18 cellular contexts compared by ENCODE assay signal in genomic region chr1:162293293-162293692, GRCh38.
DNase-seq lines count a peak whose midpoint lies in the region; ATAC-seq, FAIRE-seq and TF ChIP-seq lines count a peak whose summit lies in the region.
"Had no signal": no experiment of that assay in that cellular context is flagged by ENCODE, and none has a peak within 500 bp of the region (broad histone marks: within the 10 kb centered on the region; RNA-seq: fewer than 3 reads in every experiment).

No MANE protein-coding gene starts in this region.

- no peak for ATAC-seq in HG03039 (IDR thresholded peaks at IDR 0.05; ENCODE audit: unreplicated experiment)

- no peaks in the 10 kb centered on the region for H3K9me3 ChIP-seq in A673 (ENCODE audit: low read depth, low read length, poor library complexity, severe bottlenecking)
- H3K9me3 ChIP-seq in kidney (ENCODE audit: control insufficient read depth in 1 of 2, low read length in 2 of 2): no peaks in the 10 kb centered on the region
- H3K9me3 ChIP-seq: BE2C had no signal

- H3K27me3 ChIP-seq in A673 (replicated peaks; ENCODE audit: insufficient read depth, low read depth, low read length, poor library complexity): no peaks in the 10 kb centered on the region
- H3K27me3 ChIP-seq: BE2C had no signal

- peak; percentile 64 for FAIRE-seq in GM19239 (lab: Jason Lieb, UNC)
- FAIRE-seq in kidney (lab: Jason Lieb, UNC): no peak
- FAIRE-seq: H1 had no signal

- H3K27me3 Mint-ChIP-seq in endothelial cell (ENCODE audit: unreplicated experiment): peaks cover 2% of the 10 kb centered on the region
- H3K27me3 Mint-ChIP-seq in activated T-helper 1 cell treated with anti-CD3 and anti-CD28 coated beads, Interleukin-12 subunit alpha, Interleukin-12 subunit beta, Interleukin-2, Interleukin-4 antibody, amounts not matched to agents 30 ng/mL and 10 ng/mL and 1 ng/mL, durations not matched to agents 14 hours and 24 hours and 36 hours (ENCODE audit: insufficient read depth): peaks cover 2% of the 10 kb centered on the region

- H3K4me1 ChIP-seq in A673 (ENCODE audit: insufficient read depth, low read length, poor library complexity, severe bottlenecking) (peaks cover 74% of the 10 kb centered on the region), kidney (ENCODE audit: control insufficient read depth in 1 of 2, insufficient read depth in 1 of 2, low read depth in 1 of 2, low read length in 2 of 2) (peaks cover 0 to 6% of the 10 kb centered on the region in 2 donors)
- H3K4me1 ChIP-seq: BE2C had no signal

- intact Hi-C loops in A673 (cut with micrococcal nuclease; ENCODE audit: unreplicated experiment) (loop anchor here (10.0 kb wide), 1 partner anchor 212 kb away; no protein-coding TSS in a partner anchor), kidney (cut with DNase I) (no loop called here)
- intact Hi-C loops in activated T-helper 1 cell treated with anti-CD3 and anti-CD28 coated beads, Interleukin-12 subunit alpha, Interleukin-12 subunit beta, Interleukin-2, Interleukin-4 antibody, amounts not matched to agents 30 ng/mL and 10 ng/mL and 1 ng/mL, durations not matched to agents 14 hours and 24 hours and 36 hours (cut with micrococcal nuclease): no loop called here

- POLR2A ChIA-PET in A673 (lab: Charles Lee; ENCODE audit: low non-redundant PET): no interaction called here

- BruUV-seq in A673 (replicated peaks; lab: Mats Ljungman, UMichigan): no TSS peak

- CTCF ChIA-PET in A673 (lab: Charles Lee): no interaction called here

- H3K4me3 ChIP-seq in A673 (ENCODE audit: low read depth, low read length, poor library complexity, severe bottlenecking) (no peak overlapping the region), kidney (ENCODE audit: low read length in 2 of 2) (no peak overlapping the region)

- H3K27ac ChIP-seq in A673 (ENCODE audit: low read depth, low read length, poor library complexity, severe bottlenecking) (peak overlapping the region; percentile 6), kidney (ENCODE audit: low read depth in 2 of 2, low read length in 2 of 2) (no peak overlapping the region)

- no peak overlapping the region for H3K4me3 Mint-ChIP-seq in endothelial cell (ENCODE audit: unreplicated experiment)
- H3K4me3 Mint-ChIP-seq in activated T-helper 1 cell treated with anti-CD3 and anti-CD28 coated beads, Interleukin-12 subunit alpha, Interleukin-12 subunit beta, Interleukin-2, Interleukin-4 antibody, amounts not matched to agents 30 ng/mL and 10 ng/mL and 1 ng/mL, durations not matched to agents 14 hours and 24 hours and 36 hours: no peak overlapping the region
- H3K4me3 Mint-ChIP-seq: CD4-positive, CD25-positive, alpha-beta regulatory T cell; CD8-positive, alpha-beta memory T cell; H9 had no signal

- no peaks in the 10 kb centered on the region for H3K36me3 ChIP-seq in A673 (ENCODE audit: insufficient read depth, low read length, poor library complexity, severe bottlenecking)
- no peaks in the 10 kb centered on the region for H3K36me3 ChIP-seq in kidney (ENCODE audit: control insufficient read depth in 1 of 2, insufficient read depth in 2 of 2, low read length in 2 of 2)
- H3K36me3 ChIP-seq: BE2C had no signal

- TF ChIP-seq CTCF in A673 (conservative IDR thresholded peaks at IDR 0.05; ENCODE audit: low read depth, low read length) (no peak), endothelial cell (IDR thresholded peaks at IDR 0.05; ENCODE audit: unreplicated experiment) (no peak), kidney (IDR thresholded peaks at IDR 0.05; ENCODE audit: borderline replicate concordance, extremely low read depth, insufficient read depth) (no peak)

- peak overlapping the region; percentile 64 for H3K27ac Mint-ChIP-seq in endothelial cell (ENCODE audit: unreplicated experiment)
- H3K27ac Mint-ChIP-seq in activated T-helper 1 cell treated with anti-CD3 and anti-CD28 coated beads, Interleukin-12 subunit alpha, Interleukin-12 subunit beta, Interleukin-2, Interleukin-4 antibody, amounts not matched to agents 30 ng/mL and 10 ng/mL and 1 ng/mL, durations not matched to agents 14 hours and 24 hours and 36 hours: no peak overlapping the region
- H3K27ac Mint-ChIP-seq: CD4-positive, CD25-positive, alpha-beta regulatory T cell; CD8-positive, alpha-beta memory T cell had no signal

- no peak for DNase-seq in A673 (ENCODE audit: low spot score)
- DNase-seq in GM19239 (ENCODE audit: insufficient read length, low spot score): no peak
- DNase-seq in NCI-H69 (lab: John Stamatoyannopoulos, UW): peak; percentile 24
- no peak for DNase-seq in endothelial cell (ENCODE audit: low spot score)
- DNase-seq in HuH-7 (ENCODE audit: low spot score): no peak
- no peak for DNase-seq in activated T-helper 1 cell treated with anti-CD3 and anti-CD28 coated beads, Interleukin-12 subunit alpha, Interleukin-12 subunit beta, Interleukin-2, Interleukin-4 antibody, amounts not matched to agents 30 ng/mL and 10 ng/mL and 1 ng/mL, durations not matched to agents 14 hours and 24 hours and 36 hours (ENCODE audit: low spot score)
- DNase-seq in kidney: no peak
- DNase-seq: ACHN; BE2C; C1 segment of cervical spinal cord; CD4-positive, CD25-positive, alpha-beta regulatory T cell; CD8-positive, alpha-beta memory T cell; COR-L47; GF-D8; H9; KBM-7 had no signal

- H3K9me3 Mint-ChIP-seq in endothelial cell (ENCODE audit: unreplicated experiment): no peaks in the 10 kb centered on the region
- H3K9me3 Mint-ChIP-seq in activated T-helper 1 cell treated with anti-CD3 and anti-CD28 coated beads, Interleukin-12 subunit alpha, Interleukin-12 subunit beta, Interleukin-2, Interleukin-4 antibody, amounts not matched to agents 30 ng/mL and 10 ng/mL and 1 ng/mL, durations not matched to agents 14 hours and 24 hours and 36 hours: no peaks in the 10 kb centered on the region
- H3K9me3 Mint-ChIP-seq: CD4-positive, CD25-positive, alpha-beta regulatory T cell; CD8-positive, alpha-beta memory T cell; H9 had no signal

- peaks cover 30% of the 10 kb centered on the region for H3K36me3 Mint-ChIP-seq in endothelial cell (ENCODE audit: low read depth, unreplicated experiment)
- H3K36me3 Mint-ChIP-seq in activated T-helper 1 cell treated with anti-CD3 and anti-CD28 coated beads, Interleukin-12 subunit alpha, Interleukin-12 subunit beta, Interleukin-2, Interleukin-4 antibody, amounts not matched to agents 30 ng/mL and 10 ng/mL and 1 ng/mL, durations not matched to agents 14 hours and 24 hours and 36 hours (ENCODE audit: low read depth): no peaks in the 10 kb centered on the region
- H3K36me3 Mint-ChIP-seq: CD4-positive, CD25-positive, alpha-beta regulatory T cell; CD8-positive, alpha-beta memory T cell had no signal

- no peak overlapping the region for H3K9ac ChIP-seq in kidney (ENCODE audit: low read length in 2 of 2)

- H3K4me1 Mint-ChIP-seq in endothelial cell (ENCODE audit: unreplicated experiment): peaks cover 24% of the 10 kb centered on the region
- H3K4me1 Mint-ChIP-seq in activated T-helper 1 cell treated with anti-CD3 and anti-CD28 coated beads, Interleukin-12 subunit alpha, Interleukin-12 subunit beta, Interleukin-2, Interleukin-4 antibody, amounts not matched to agents 30 ng/mL and 10 ng/mL and 1 ng/mL, durations not matched to agents 14 hours and 24 hours and 36 hours (ENCODE audit: low read depth): no peaks in the 10 kb centered on the region
- H3K4me1 Mint-ChIP-seq: CD4-positive, CD25-positive, alpha-beta regulatory T cell; CD8-positive, alpha-beta memory T cell had no signal
